ENCODE assay signal across 8 cellular contexts in genomic region chr16:3283525-3284447, GRCh38. TPM values are rescaled to one million over a fixed set of nuclear protein-coding genes. Genes with fewer than 3 reads are reported as not detected.
DNase-seq lines count a peak whose midpoint lies in the region; ATAC-seq, FAIRE-seq and TF ChIP-seq lines count a peak whose summit lies in the region.

No MANE protein-coding gene starts in this region.

- no peak for TF ChIP-seq CTCF in A549 (IDR thresholded peaks at IDR 0.05)
- TF ChIP-seq CTCF in kidney (IDR thresholded peaks at IDR 0.05; ENCODE audit: borderline replicate concordance, extremely low read depth, insufficient read depth), result no peak

- H3K4me3 ChIP-seq in A549, result peak overlapping the region; percentile 80
- H3K4me3 ChIP-seq in kidney (ENCODE audit: low read length in 2 of 2), result peak overlapping the region; percentile 93 to 94

- ATAC-seq in A549 (peak in 1 of 2 experiments; percentile 19; a peak in 5 of 6 replicates), GM21717 (IDR thresholded peaks at IDR 0.05; ENCODE audit: unreplicated experiment) (peak; percentile 2), HG02840 (IDR thresholded peaks at IDR 0.05; ENCODE audit: low FRiP score, unreplicated experiment) (no peak), HG03469 (IDR thresholded peaks at IDR 0.05; ENCODE audit: unreplicated experiment) (no peak)

- no peak for FAIRE-seq in A549 (lab: Jason Lieb, UNC)
- no peak for FAIRE-seq in kidney (lab: Jason Lieb, UNC)

- H3K4me1 ChIP-seq in A549 (no peaks in the 10 kb centered on the region), kidney (ENCODE audit: control insufficient read depth in 1 of 2, insufficient read depth in 1 of 2, low read depth in 1 of 2, low read length in 2 of 2) (peaks cover 12 to 16% of the 10 kb centered on the region in 2 donors)

- WGBS in A549 (ENCODE audit: missing lambda C conversion rate), result 71% methylated on average over 15 of the region's 57 CpGs

- H3K27ac Mint-ChIP-seq in activated naive CD8-positive, alpha-beta T cell treated with anti-CD3 and anti-CD28 coated beads for 36 hours, result peak overlapping the region; percentile 96

- peak overlapping the region; percentile 90 to 97 for H3K27ac ChIP-seq in A549
- peak overlapping the region; percentile 99 to 100 for H3K27ac ChIP-seq in kidney (ENCODE audit: low read depth in 2 of 2, low read length in 2 of 2)
- H3K27ac ChIP-seq in substantia nigra (ENCODE audit: low read depth, low read length, poor library complexity, severe bottlenecking), result peak overlapping the region; percentile 99

- peaks cover 28% of the 10 kb centered on the region for H3K9me3 Mint-ChIP-seq in activated naive CD8-positive, alpha-beta T cell treated with anti-CD3 and anti-CD28 coated beads for 36 hours

- CTCF ChIA-PET in A549 (lab: Yijun Ruan, JAX), result interaction anchor here (0.7 to 1.3 kb wide), 2 partner anchors 17 to 101 kb away, joined by 3 to 4 read pairs; no protein-coding TSS in a partner anchor

- H3K4me2 ChIP-seq in A549, result peak overlapping the region; percentile 82

- no peak for TF ChIP-seq POLR2A in A549 (IDR thresholded peaks at IDR 0.05; ENCODE audit: low read length)

- no peaks in the 10 kb centered on the region for H3K27me3 Mint-ChIP-seq in activated naive CD8-positive, alpha-beta T cell treated with anti-CD3 and anti-CD28 coated beads for 36 hours

- no peak for TF ChIP-seq RAD21 in A549 (conservative IDR thresholded peaks at IDR 0.05 in 1 of 2, IDR thresholded peaks at IDR 0.05 in 1 of 2)

- no peak for DNase-seq in A549 (ENCODE audit: low read depth in 1 of 2, low spot score in 1 of 2)
- DNase-seq in activated naive CD8-positive, alpha-beta T cell treated with anti-CD3 and anti-CD28 coated beads for 36 hours, result no peak
- peak; percentile 87 for DNase-seq in kidney
- peak in 7 of 49 donors; percentile 26 to 40 (median 38) for DNase-seq in substantia nigra (lab: John Stamatoyannopoulos, UW)
- DNase-seq in NCI-H774 (lab: John Stamatoyannopoulos, UW), result no peak

- peaks cover 52% of the 10 kb centered on the region for H3K36me3 Mint-ChIP-seq in activated naive CD8-positive, alpha-beta T cell treated with anti-CD3 and anti-CD28 coated beads for 36 hours

- intact Hi-C loops in kidney (cut with DNase I), result no loop called here

- peaks cover 21% of the 10 kb centered on the region for H3K4me1 Mint-ChIP-seq in activated naive CD8-positive, alpha-beta T cell treated with anti-CD3 and anti-CD28 coated beads for 36 hours

- TF ChIP-seq EP300 in A549 (IDR thresholded peaks at IDR 0.05), result no peak

- peaks cover 13% of the 10 kb centered on the region in 2 donors for H3K36me3 ChIP-seq in kidney (ENCODE audit: control insufficient read depth in 1 of 2, insufficient read depth in 2 of 2, low read length in 2 of 2)

- POLR2A ChIA-PET in A549 (lab: Yijun Ruan, JAX), result interaction anchor here (1.1 to 3.2 kb wide), 10 partner anchors 9 to 174 kb away, joined by 3 to 15 read pairs (median 9); partner anchors contain the start of genes NAA60, OR1F1, TIGD7 and ZNF174

- peak overlapping the region; percentile 90 to 94 for H3K9ac ChIP-seq in kidney (ENCODE audit: low read length in 2 of 2)

- peaks cover 45% of the 10 kb centered on the region for H3K9me3 ChIP-seq in A549
- H3K9me3 ChIP-seq in kidney (ENCODE audit: control insufficient read depth in 1 of 2, low read length in 2 of 2), result peaks cover 0 to 19% of the 10 kb centered on the region in 2 donors

- H3K4me3 Mint-ChIP-seq in activated naive CD8-positive, alpha-beta T cell treated with anti-CD3 and anti-CD28 coated beads for 36 hours, result peak overlapping the region; percentile 97

TF ChIP-seq in A549, 52 proteins besides CTCF, POLR2A, EP300 and RAD21:
- TF ChIP-seq ZNF302 (CRISPR knock-in tag; IDR thresholded peaks at IDR 0.05), result no peak
- no peak for TF ChIP-seq TP53 (CRISPR knock-in tag; IDR thresholded peaks at IDR 0.05)
- TF ChIP-seq KDM5A (IDR thresholded peaks at IDR 0.05), result peak; percentile 87
- TF ChIP-seq MAFK (IDR thresholded peaks at IDR 0.05; ENCODE audit: partially characterized antibody), result no peak
- no peak for TF ChIP-seq HOXA7 (CRISPR knock-in tag; IDR thresholded peaks at IDR 0.05)
- no peak for TF ChIP-seq RARB (CRISPR knock-in tag; IDR thresholded peaks at IDR 0.05)
- peak; percentile 1; the same call in 1 of the 2 replicates for TF ChIP-seq NPAS2 (CRISPR knock-in tag; IDR thresholded peaks at IDR 0.05; ENCODE audit: borderline replicate concordance)
- TF ChIP-seq HES2 (IDR thresholded peaks at IDR 0.05), result no peak
- no peak for TF ChIP-seq ELK1 (IDR thresholded peaks at IDR 0.05; ENCODE audit: low read depth, low read length)
- TF ChIP-seq JUN (IDR thresholded peaks at IDR 0.05), result 0 out of 5 replicates have a peak, but pooled peaks of 1 of the 2 experiments have one; percentile 3
- peak; percentile 96 for TF ChIP-seq PHF8 (IDR thresholded peaks at IDR 0.05; ENCODE audit: borderline replicate concordance, low read depth)
TF ChIP-seq in A549: peak in this region for 4.

RNA-seq across cellular contexts. Expression of gene ZNF263, which starts 0.5 kb away (rescaled TPM):
- polyA plus RNA-seq in A549 (2011; rRNA removed) (20.9 and 38.4 TPM in 2 replicates), A549 (2017; fragmentation: RNase III; extraction: RNeasy Plus Mini Kit Qiagen cat#74134 plus additional on column Dnase treatment) (24.3 to 24.8 TPM (median 24.4 TPM) in 3 replicates), kidney (ENCODE audit: insufficient read depth, low read depth, low replicate concordance) (14.6 TPM)
- polyA plus RNA-seq in A549 (2012; cell fraction: cytosol; rRNA removed), result 15.2 and 20.5 TPM in 2 replicates
- polyA plus RNA-seq in A549 (2012; cell fraction: nucleus; rRNA removed), result 24.9 and 36.3 TPM in 2 replicates
- polyA minus RNA-seq in A549 (2011; rRNA and poly(A)+ RNA removed), result 31.1 and 34.1 TPM in 2 replicates
- total RNA-seq in activated naive CD8-positive, alpha-beta T cell treated with anti-CD3 and anti-CD28 coated beads for 36 hours, result 10 to 100 TPM; 29.7 to 30.5 TPM
- 29.7 TPM for total RNA-seq in kidney

RNA-seq across cellular contexts. Expression of gene TIGD7, which starts 21.4 kb away (rescaled TPM):
- 3.0 and 4.3 TPM in 2 replicates for polyA plus RNA-seq in A549 (2011; rRNA removed)
- 0.57 and 0.92 TPM in 2 replicates for polyA plus RNA-seq in A549 (2012; cell fraction: cytosol; rRNA removed)
- polyA plus RNA-seq in A549 (2012; cell fraction: nucleus; rRNA removed), result 0.64 and 0.93 TPM in 2 replicates
- 1.8 to 2.1 TPM (median 1.9 TPM) in 3 replicates for polyA plus RNA-seq in A549 (2017; fragmentation: RNase III; extraction: RNeasy Plus Mini Kit Qiagen cat#74134 plus additional on column Dnase treatment)
- 1.9 and 3.2 TPM in 2 replicates for polyA minus RNA-seq in A549 (2011; rRNA and poly(A)+ RNA removed)
- 1 to 10 TPM; 4.8 to 5.3 TPM for total RNA-seq in activated naive CD8-positive, alpha-beta T cell treated with anti-CD3 and anti-CD28 coated beads for 36 hours
- 7.5 TPM for total RNA-seq in kidney
- 4.2 TPM for polyA plus RNA-seq in kidney (ENCODE audit: insufficient read depth, low read depth, low replicate concordance)

RNA-seq across cellular contexts. Expression of gene ZNF75A, which starts 21.5 kb away (rescaled TPM):
- 27.3 and 28.8 TPM in 2 replicates for polyA plus RNA-seq in A549 (2011; rRNA removed)
- 7.3 and 7.5 TPM in 2 replicates for polyA plus RNA-seq in A549 (2012; cell fraction: cytosol; rRNA removed)
- 10.5 and 13.5 TPM in 2 replicates for polyA plus RNA-seq in A549 (2012; cell fraction: nucleus; rRNA removed)
- polyA plus RNA-seq in A549 (2017; fragmentation: RNase III; extraction: RNeasy Plus Mini Kit Qiagen cat#74134 plus additional on column Dnase treatment), result 16.6 to 19.2 TPM (median 18.5 TPM) in 3 replicates
- 11.9 and 13.8 TPM in 2 replicates for polyA minus RNA-seq in A549 (2011; rRNA and poly(A)+ RNA removed)
- total RNA-seq in activated naive CD8-positive, alpha-beta T cell treated with anti-CD3 and anti-CD28 coated beads for 36 hours, result 10 to 100 TPM; 34.2 to 35.5 TPM
- total RNA-seq in kidney, result 41.3 TPM
- 14.3 TPM for polyA plus RNA-seq in kidney (ENCODE audit: insufficient read depth, low read depth, low replicate concordance)

RNA-seq across cellular contexts. Expression of gene MEFV, which starts 27.4 kb away (rescaled TPM):
- polyA plus RNA-seq in A549 (2011; rRNA removed) (0.04 TPM in 1 of 2 replicates, not detected in the other), A549 (2017; fragmentation: RNase III; extraction: RNeasy Plus Mini Kit Qiagen cat#74134 plus additional on column Dnase treatment) (not detected in 3 replicates), kidney (ENCODE audit: insufficient read depth, low read depth, low replicate concordance) (not detected)
- not detected in 2 replicates for polyA plus RNA-seq in A549 (2012; cell fraction: cytosol; rRNA removed)
- not detected in 2 replicates for polyA plus RNA-seq in A549 (2012; cell fraction: nucleus; rRNA removed)
- not detected in 2 replicates for polyA minus RNA-seq in A549 (2011; rRNA and poly(A)+ RNA removed)
- total RNA-seq in activated naive CD8-positive, alpha-beta T cell treated with anti-CD3 and anti-CD28 coated beads for 36 hours, result under 1 TPM; 0.08 to 0.12 TPM
- 4.1 TPM for total RNA-seq in kidney

RNA-seq across cellular contexts. Expression of gene ZNF200, which starts 48.8 kb away (rescaled TPM):
- polyA plus RNA-seq in A549 (2011; rRNA removed), result 7.4 and 7.5 TPM in 2 replicates
- polyA plus RNA-seq in A549 (2012; cell fraction: cytosol; rRNA removed), result 2.7 and 3.4 TPM in 2 replicates
- 3.5 and 4.2 TPM in 2 replicates for polyA plus RNA-seq in A549 (2012; cell fraction: nucleus; rRNA removed)
- polyA plus RNA-seq in A549 (2017; fragmentation: RNase III; extraction: RNeasy Plus Mini Kit Qiagen cat#74134 plus additional on column Dnase treatment), result 6.5 to 6.9 TPM (median 6.7 TPM) in 3 replicates
- 7.5 and 8.6 TPM in 2 replicates for polyA minus RNA-seq in A549 (2011; rRNA and poly(A)+ RNA removed)
- total RNA-seq in activated naive CD8-positive, alpha-beta T cell treated with anti-CD3 and anti-CD28 coated beads for 36 hours, result 10 to 100 TPM; 12.2 to 12.8 TPM
- total RNA-seq in kidney, result 9.6 TPM
- 3.3 TPM for polyA plus RNA-seq in kidney (ENCODE audit: insufficient read depth, low read depth, low replicate concordance)
